In genomic region chr16:24850289-24850931, GRCh38 we compare ENCODE assay signal across 13 cellular contexts. TPM values are rescaled to one million over a fixed set of nuclear protein-coding genes. Genes with fewer than 3 reads are reported as not detected.
DNase-seq lines count a peak whose midpoint lies in the region; ATAC-seq and TF ChIP-seq lines count a peak whose summit lies in the region.
"Had no signal": no experiment of that assay in that cellular context is flagged by ENCODE, and none has a peak within 500 bp of the region (broad histone marks: within the 10 kb centered on the region; RNA-seq: fewer than 3 reads in every experiment).

No MANE protein-coding gene starts in this region.

- H3K27me3 ChIP-seq in ACC112 (ENCODE audit: insufficient read depth, low read length) = no peaks in the 10 kb centered on the region

- DNase-seq in HCEC 1CT = peak; percentile 74
- peak; percentile 21 to 33 for DNase-seq in activated T-cell treated with anti-CD3 and anti-CD28 coated beads, Interleukin-2, amount 50 U/mL, for 48 hours
- DNase-seq in fibroblast of the aortic adventitia (ENCODE audit: low read depth) = peak; percentile 65
- DNase-seq in G401 (ENCODE audit: low spot score) = no peak
- no peak for DNase-seq in DMS153 (lab: John Stamatoyannopoulos, UW)
- no peak for DNase-seq in activated CD4-positive, alpha-beta T cell treated with anti-CD3 and anti-CD28 coated beads for 4 hours
- DNase-seq: activated CD4-positive, alpha-beta T cell treated with anti-CD3 and anti-CD28 coated beads, Interleukin-2, amount 50 U/mL, for 1 hour; amniotic stem cell; CD8-positive, alpha-beta T cell; GOT3; NCI-H187 treated with DMSO at 0.1 percent for 48 hours had no signal

- peaks cover 50% of the 10 kb centered on the region for H3K4me1 ChIP-seq in ACC112 (ENCODE audit: control insufficient read depth, insufficient read depth, low read length, unreplicated experiment)

- no peaks in the 10 kb centered on the region for H3K79me2 ChIP-seq in ACC112 (ENCODE audit: control insufficient read depth, insufficient read depth, low read length, unreplicated experiment)

- in situ Hi-C loops in G401 (cut with HindIII; ENCODE audit: low sequenced_read_pairs) = no loop called here

- no peaks in the 10 kb centered on the region for H3K36me3 ChIP-seq in ACC112 (ENCODE audit: insufficient read depth, low read length)

- H3K27ac ChIP-seq in ACC112 (ENCODE audit: low read depth, low read length) = peak overlapping the region; percentile 31; the same call in 1 of the 2 replicates

- no peak overlapping the region for H2AFZ ChIP-seq in ACC112 (ENCODE audit: low read length, unreplicated experiment)

- no peak overlapping the region for H3K4me3 ChIP-seq in ACC112 (ENCODE audit: low read depth, low read length)
- H3K4me3 ChIP-seq in fibroblast of the aortic adventitia (ENCODE audit: low read depth, low read length) = no peak overlapping the region

- no peak for TF ChIP-seq CTCF in fibroblast of the aortic adventitia (IDR thresholded peaks at IDR 0.05; ENCODE audit: insufficient read depth, low read length)

- no peak for ATAC-seq in HG03025 (IDR thresholded peaks at IDR 0.05; ENCODE audit: low FRiP score, unreplicated experiment)
- ATAC-seq: CD8-positive, alpha-beta T cell had no signal

RNA-seq across cellular contexts. Expression of gene SLC5A11, which starts 4.6 kb away (rescaled TPM):
- total RNA-seq in fibroblast of the aortic adventitia (ENCODE audit: low replicate concordance) = not detected in 2 replicates
- 0.18 TPM in 1 of 2 replicates, not detected in the other for total RNA-seq in G401 (2014; rRNA removed; shearing (Covaris generic))

Comparison
In these comparisons a context has a peak if more than half of its experiments do, and no peak if none do; other contexts are left out.
1. DNase-seq: peak in HCEC 1CT (single experiment), activated T-cell treated with anti-CD3 and anti-CD28 coated beads, Interleukin-2, amount 50 U/mL, for 48 hours (2 of 2) and fibroblast of the aortic adventitia (single experiment); none in G401 (single experiment), DMS153 (single experiment) and activated CD4-positive, alpha-beta T cell treated with anti-CD3 and anti-CD28 coated beads for 4 hours (0 of 2).